Comparison of ENCODE assay signal across 9 cellular contexts in genomic region chr7:24283900-24284698, GRCh38. TPM values are rescaled to one million over a fixed set of nuclear protein-coding genes. Genes with fewer than 3 reads are reported as not detected.
DNase-seq lines count a peak whose midpoint lies in the region; ATAC-seq and TF ChIP-seq lines count a peak whose summit lies in the region.
"Had no signal": no experiment of that assay in that cellular context is flagged by ENCODE, and none has a peak within 500 bp of the region (broad histone marks: within the 10 kb centered on the region; RNA-seq: fewer than 3 reads in every experiment).

NPY (plus strand) TSS chr7:24284190; CDS start chr7:24285241, 1,051 bp downstream.

- peaks cover 12 to 20% of the 10 kb centered on the region in 2 experiments for H3K4me1 Mint-ChIP-seq in H9
- no peaks in the 10 kb centered on the region for H3K4me1 Mint-ChIP-seq in nephron

- H3K27me3 ChIP-seq in H9 (ENCODE audit: insufficient read depth, low read length), result peaks cover 30% of the 10 kb centered on the region; the same call in 1 of the 2 replicates
- peaks cover 62% of the 10 kb centered on the region for H3K27me3 ChIP-seq in adipocyte (replicated peaks; ENCODE audit: control insufficient read depth, insufficient read depth, low read length)

- H2BK5ac ChIP-seq in H9 (ENCODE audit: insufficient read length, low read length), result no peak within 1 kb of the TSS

- H4K20me1 ChIP-seq in H9 (ENCODE audit: control insufficient read depth, insufficient read depth, insufficient read length), result no peaks in the 10 kb centered on the region

- H2AK5ac ChIP-seq in H9 (ENCODE audit: insufficient read length, low read length), result no peak within 1 kb of the TSS

- H3K4me3 ChIP-seq in adipocyte (ENCODE audit: low read length), result no peak within 1 kb of the TSS
- no peak within 1 kb of the TSS for H3K4me3 ChIP-seq in foreskin fibroblast (ENCODE audit: low read depth in 1 of 2, low read length in 2 of 2)

- H2BK12ac ChIP-seq in H9 (ENCODE audit: insufficient read length, low read depth, low read length), result no peak within 1 kb of the TSS

- H4K5ac ChIP-seq in H9 (ENCODE audit: insufficient read length, low read depth, low read length), result no peak within 1 kb of the TSS

- TF ChIP-seq CTCF in H9 (conservative IDR thresholded peaks at IDR 0.05) (no peak), nephron (IDR thresholded peaks at IDR 0.05; ENCODE audit: unreplicated experiment in 3 of 3) (no peak), foreskin fibroblast (IDR thresholded peaks at IDR 0.05; ENCODE audit: low read depth, low read length) (no peak)

- H3K36me3 Mint-ChIP-seq in H9 (ENCODE audit: insufficient read depth in 1 of 3, low read depth in 3 of 3) (peaks cover 0 to 15% (median 2%) of the 10 kb centered on the region in 3 experiments; a peak in 2 of 7 replicates), nephron (ENCODE audit: low read depth) (no peaks in the 10 kb centered on the region)

- H3K36me3 ChIP-seq in adipocyte (ENCODE audit: control insufficient read depth, insufficient read depth, low read length, severe bottlenecking), result no peaks in the 10 kb centered on the region
- H3K36me3 ChIP-seq: heart right ventricle had no signal

- H3K4me2 ChIP-seq in H9 (ENCODE audit: insufficient read depth, insufficient read length, low read length), result peak within 1 kb of the TSS; percentile 48

- no peak within 1 kb of the TSS for H3K18ac ChIP-seq in H9 (ENCODE audit: insufficient read length, low read depth, low read length)

- peak within 1 kb of the TSS; percentile 56 to 81 for H3K4me3 Mint-ChIP-seq in H9
- peak within 1 kb of the TSS; percentile 70 to 78 (median 75) for H3K4me3 Mint-ChIP-seq in nephron

- no peaks in the 10 kb centered on the region for H3K79me1 ChIP-seq in H9 (ENCODE audit: insufficient read depth, low read depth, low read length, poor library complexity, severe bottlenecking)

- H3K27ac ChIP-seq in H9 (ENCODE audit: insufficient read length, low read depth, low read length) (no peak within 1 kb of the TSS), caudate nucleus (ENCODE audit: low read depth, low read length) (no peak within 1 kb of the TSS)
- H3K27ac ChIP-seq: heart right ventricle had no signal

- H3K9me3 Mint-ChIP-seq in H9, result peaks cover 2 to 9% of the 10 kb centered on the region in 2 experiments; a peak in 2 of 5 replicates
- no peaks in the 10 kb centered on the region for H3K9me3 Mint-ChIP-seq in nephron

- in situ Hi-C loops in ACHN (cut with HindIII; ENCODE audit: low pct_ligation_motif_present, low pct_unique_long_range_greater_than_20kb, low sequenced_read_pairs), result no loop called here

- no peak within 1 kb of the TSS; the same call in 1 of the 2 replicates for H3K14ac ChIP-seq in H9 (ENCODE audit: insufficient read depth, low read length)

- H3K9me3 ChIP-seq in H9 (ENCODE audit: control insufficient read depth, low read depth, low read length), result no peaks in the 10 kb centered on the region
- H3K9me3 ChIP-seq in adipocyte (ENCODE audit: control insufficient read depth, low read length), result no peaks in the 10 kb centered on the region
- H3K9me3 ChIP-seq: heart right ventricle had no signal

- H3K79me2 ChIP-seq in H9 (ENCODE audit: insufficient read depth, low read length), result no peaks in the 10 kb centered on the region

- no peak within 1 kb of the TSS for H3K23ac ChIP-seq in H9 (ENCODE audit: insufficient read length, low read depth, low read length)

- H3K27me3 Mint-ChIP-seq in H9 (ENCODE audit: low read depth) (peaks cover 14% of the 10 kb centered on the region), nephron (ENCODE audit: low read depth) (peaks cover 23% of the 10 kb centered on the region)

- H3K27ac Mint-ChIP-seq in H9 (peak within 1 kb of the TSS in 1 of 3 experiments; percentile 48; a peak in 1 of 7 replicates), nephron (no peak within 1 kb of the TSS)

- H4K8ac ChIP-seq in H9 (replicated peaks; ENCODE audit: insufficient read length, low read depth, low read length), result no peak within 1 kb of the TSS

- H2BK120ac ChIP-seq in H9 (ENCODE audit: low read depth, low read length, poor library complexity, severe bottlenecking), result no peak within 1 kb of the TSS

- no peak within 1 kb of the TSS for H2AFZ ChIP-seq in H9 (ENCODE audit: low read length)

- H3K4me1 ChIP-seq in H9 (ENCODE audit: insufficient read depth, low read length) (peaks cover 3% of the 10 kb centered on the region; the same call in 1 of the 2 replicates), adipocyte (ENCODE audit: control insufficient read depth, insufficient read depth, low read length) (no peaks in the 10 kb centered on the region)

- no peak within 1 kb of the TSS for H3K9ac ChIP-seq in H9 (ENCODE audit: extremely low read depth, insufficient read length, low read length)
- H3K9ac ChIP-seq in adipocyte (ENCODE audit: low read length), result no peak within 1 kb of the TSS

- no peak within 1 kb of the TSS for H2BK20ac ChIP-seq in H9 (ENCODE audit: low read depth, low read length, poor library complexity, severe bottlenecking)

- H3K23me2 ChIP-seq in H9 (ENCODE audit: insufficient read length, low read depth, low read length, poor library complexity, severe bottlenecking), result peaks cover 17% of the 10 kb centered on the region

- DNase-seq in ACHN (peak; percentile 12), H9 (peak; percentile 33), adipocyte (ENCODE audit: low read depth) (peak; percentile 1), caudate nucleus (lab: John Stamatoyannopoulos, UW) (no peak), kidney glomerular epithelial cell (lab: John Stamatoyannopoulos, UW) (no peak), foreskin fibroblast (no peak)
- DNase-seq: heart right ventricle had no signal

- no peak within 1 kb of the TSS for H4K91ac ChIP-seq in H9 (ENCODE audit: insufficient read length, low read depth, low read length)

- no peak within 1 kb of the TSS for H3K4ac ChIP-seq in H9 (ENCODE audit: low read depth, low read length)

- H2BK15ac ChIP-seq in H9 (ENCODE audit: low read depth, low read length), result no peak within 1 kb of the TSS

- no peak for ATAC-seq in GM18858 (IDR thresholded peaks at IDR 0.05; ENCODE audit: unreplicated experiment)

- WGBS in H9 (ENCODE audit: extremely low coverage, insufficient read length, low lambda C conversion rate), result no CpG with 5 or more reads among the region's 73 CpGs

- H3T11ph ChIP-seq in H9 (ENCODE audit: low read length), result no peak within 1 kb of the TSS

- no peak within 1 kb of the TSS for H3K56ac ChIP-seq in H9 (ENCODE audit: insufficient read length, low read depth, low read length)

RNA-seq across cellular contexts. Expression of gene NPY, which starts in this region (rescaled TPM):
- not detected in 2 replicates for total RNA-seq in H9 (2021)
- total RNA-seq: heart right ventricle had no signal

Comparison
In these comparisons a context has a peak if more than half of its experiments do, and no peak if none do; other contexts are left out.
1. Peak in DNase-seq and H3K4me2 ChIP-seq in H9; RNA of the gene not detected or under 1 TPM.
2. DNase-seq: peak in ACHN (single experiment) and adipocyte (single experiment); none in caudate nucleus (0 of 61), kidney glomerular epithelial cell (single experiment) and foreskin fibroblast (0 of 2).